In genomic region chr2:73281244-73281643, GRCh38 we compare ENCODE assay signal across 20 cellular contexts. TPM values are rescaled to one million over a fixed set of nuclear protein-coding genes. Genes with fewer than 3 reads are reported as not detected.
DNase-seq lines count a peak whose midpoint lies in the region; ATAC-seq lines count a peak whose summit lies in the region.
"Had no signal": no experiment of that assay in that cellular context is flagged by ENCODE, and none has a peak within 500 bp of the region (broad histone marks: within the 10 kb centered on the region; RNA-seq: fewer than 3 reads in every experiment).

No MANE protein-coding gene starts in this region.

- in situ Hi-C loops in G401 (cut with HindIII; ENCODE audit: low sequenced_read_pairs): no loop called here

- ATAC-seq in GM19023 (IDR thresholded peaks at IDR 0.05; ENCODE audit: unreplicated experiment): no peak
- ATAC-seq: A549, HepG2 had no signal

- H3K9ac ChIP-seq in BLaER1 treated with 17β-estradiol and CSF1 and Interleukin-3, amounts not matched to agents 10 nM and 100 nM: no peak overlapping the region

- H3K4me2 ChIP-seq in BLaER1 treated with 17β-estradiol and CSF1 and Interleukin-3, amounts not matched to agents 10 nM and 100 nM: peak overlapping the region in 6 of 11 experiments; percentile 4 to 99 (median 88); a peak in 6 of 22 replicates
- H3K4me2 ChIP-seq: A549 had no signal

- H3K27ac ChIP-seq in BLaER1 treated with 17β-estradiol and CSF1 and Interleukin-3, amounts not matched to agents 10 nM and 100 nM: no peak overlapping the region
- H3K27ac ChIP-seq: A549 had no signal

- H3K9me3 ChIP-seq in BLaER1 treated with 17β-estradiol and CSF1 and Interleukin-3, amounts not matched to agents 10 nM and 100 nM (replicated peaks in 1 of 11): peaks cover 0 to 10% (median 5%) of the 10 kb centered on the region in 11 experiments; a peak in 4 of 22 replicates
- H3K9me3 ChIP-seq: A549 had no signal

- no peaks in the 10 kb centered on the region for H3K27me3 ChIP-seq in BLaER1 treated with 17β-estradiol and CSF1 and Interleukin-3, amounts not matched to agents 10 nM and 100 nM

- H4K20me1 ChIP-seq in BLaER1 treated with 17β-estradiol and CSF1 and Interleukin-3, amounts not matched to agents 10 nM and 100 nM: peaks cover 65 to 75% (median 73%) of the 10 kb centered on the region in 11 experiments; a peak in 21 of 22 replicates

- peaks cover 32 to 49% (median 38%) of the 10 kb centered on the region in 10 experiments for H3K4me1 ChIP-seq in BLaER1 treated with 17β-estradiol and CSF1 and Interleukin-3, amounts not matched to agents 10 nM and 100 nM

- peaks cover 33 to 63% (median 54%) of the 10 kb centered on the region in 11 experiments for H3K36me3 ChIP-seq in BLaER1 treated with 17β-estradiol and CSF1 and Interleukin-3, amounts not matched to agents 10 nM and 100 nM

- H3K4me3 ChIP-seq in BLaER1 treated with 17β-estradiol and CSF1 and Interleukin-3, amounts not matched to agents 10 nM and 100 nM: no peak overlapping the region
- H3K4me3 ChIP-seq: A549 had no signal

- DNase-seq in G401 (ENCODE audit: low spot score) (peak; percentile 50), RPMI7951 (ENCODE audit: low read depth) (peak; percentile 36), kidney tubule cell (ENCODE audit: low spot score) (peak; percentile 25), NCI-H2171 (lab: John Stamatoyannopoulos, UW) (no peak)
- DNase-seq in activated CD4-positive, alpha-beta T cell treated with anti-CD3 and anti-CD28 coated beads for 48 hours: no peak
- DNase-seq: CD4-positive, CD25-positive, alpha-beta regulatory T cell; COR-L47; GF-D8; H7; KG1; NCI-H1105; NCI-H2029; NCI-H524; NCI-H82; OCI-M1; Right ventricle myocardium superior had no signal

RNA-seq across cellular contexts. Expression of gene FBXO41, which starts 3.0 kb away (rescaled TPM):
- total RNA-seq in G401 (2014; rRNA removed; shearing (Covaris generic)): 3.6 and 11.1 TPM in 2 replicates
- total RNA-seq in RPMI7951 (2014; rRNA removed; shearing (Covaris generic)): 0.98 and 1.1 TPM in 2 replicates

RNA-seq across cellular contexts. Expression of gene EGR4, which starts 12.1 kb away (rescaled TPM):
- not detected in 2 replicates for total RNA-seq in G401 (2014; rRNA removed; shearing (Covaris generic))
- total RNA-seq in RPMI7951 (2014; rRNA removed; shearing (Covaris generic)): not detected in 2 replicates
- total RNA-seq: H7, HepG2, Right ventricle myocardium superior had no signal

RNA-seq across cellular contexts. Expression of gene CCT7, which starts 47.1 kb away (rescaled TPM):
- total RNA-seq in G401 (2014; rRNA removed; shearing (Covaris generic)): 797 and 982 TPM in 2 replicates
- 396 and 500 TPM in 2 replicates for total RNA-seq in RPMI7951 (2014; rRNA removed; shearing (Covaris generic))

RNA-seq across cellular contexts. Expression of gene PRADC1, which starts 48.2 kb away (rescaled TPM):
- 21.9 and 33.7 TPM in 2 replicates for total RNA-seq in G401 (2014; rRNA removed; shearing (Covaris generic))
- 43.6 and 52.7 TPM in 2 replicates for total RNA-seq in RPMI7951 (2014; rRNA removed; shearing (Covaris generic))

Comparison
In these comparisons a context has a peak if more than half of its experiments do, and no peak if none do; other contexts are left out.
1. DNase-seq: peak in G401 (single experiment), RPMI7951 (single experiment) and kidney tubule cell (single experiment); none in NCI-H2171 (single experiment) and activated CD4-positive, alpha-beta T cell treated with anti-CD3 and anti-CD28 coated beads for 48 hours (single experiment).